Comparison of ENCODE assay signal across 22 cellular contexts in genomic region chr18:44842588-44843412, GRCh38.
"Had no signal": no experiment of that assay in that cellular context is flagged by ENCODE, and none has a peak within 500 bp of the region (broad histone marks: within the 10 kb centered on the region; RNA-seq: fewer than 3 reads in every experiment).

No MANE protein-coding gene starts in this region.

- H3K9me3 ChIP-seq: colonic mucosa, heart right ventricle, mucosa of descending colon, sigmoid colon, tibial artery had no signal

- H3K36me3 ChIP-seq: colonic mucosa, heart right ventricle, sigmoid colon, spleen, tibial artery had no signal

- DNase-seq: activated CD4-positive, alpha-beta T cell treated with anti-CD3 and anti-CD28 coated beads, Interleukin-2, amount 10 ng/mL, durations not matched to agents 24 days and 14 days; activated CD8-positive, alpha-beta memory T cell treated with anti-CD3 and anti-CD28 coated beads, Interleukin-2, amount 50 U/mL, for 4 hours; activated naive CD4-positive, alpha-beta T cell treated with anti-CD3 and anti-CD28 coated beads for 36 hours; activated T-cell treated with anti-CD3 and anti-CD28 coated beads, Interleukin-2, amount 50 U/mL, for 4 hours; anterior cingulate cortex; caudate nucleus; colonic mucosa; heart right ventricle; left ventricle myocardium superior; mesenchymal stem cell; mucosa of descending colon; naive thymus-derived CD8-positive, alpha-beta T cell; nucleus accumbens; posterior cingulate gyrus; sigmoid colon; spleen; stimulated activated CD4-positive, alpha-beta T cell treated with anti-CD3 and anti-CD28 coated beads, Interleukin-4, amount 100 ng/mL, for 4 hours; stimulated activated naive CD4-positive, alpha-beta T cell treated with Interleukin-2 at 50 U/mL for 16 hours; substantia nigra; T-cell; tibial artery had no signal

- H3K27ac ChIP-seq: colonic mucosa, heart right ventricle, tibial artery had no signal

- H3K27me3 ChIP-seq: colonic mucosa, heart right ventricle, sigmoid colon, spleen, tibial artery had no signal

- H3K4me3 ChIP-seq: colonic mucosa, heart right ventricle, mucosa of descending colon, sigmoid colon, spleen, tibial artery had no signal

- ATAC-seq: activated T-cell treated with anti-CD3 and anti-CD28 coated beads, Interleukin-2, amount 50 U/mL, for 4 hours; esophagus mucosa; heart right ventricle; left ventricle myocardium superior; naive thymus-derived CD8-positive, alpha-beta T cell; T-cell had no signal
